In genomic region chr11:70091651-70092050, GRCh38 we compare ENCODE assay signal across 24 cellular contexts. TPM values are rescaled to one million over a fixed set of nuclear protein-coding genes. Genes with fewer than 3 reads are reported as not detected.
DNase-seq lines count a peak whose midpoint lies in the region; ATAC-seq and TF ChIP-seq lines count a peak whose summit lies in the region.
"Had no signal": no experiment of that assay in that cellular context is flagged by ENCODE, and none has a peak within 500 bp of the region (broad histone marks: within the 10 kb centered on the region; RNA-seq: fewer than 3 reads in every experiment).

No MANE protein-coding gene starts in this region.

- H2BK5ac ChIP-seq in neuronal stem cell (ENCODE audit: low read length), result no peak overlapping the region

- dilution Hi-C loops in mammary epithelial cell (cut with HindIII; ENCODE audit: low sequenced_read_pairs), result no loop called here

- TF ChIP-seq POLR2A in breast epithelium (IDR thresholded peaks at IDR 0.05), result no peak
- no peak for TF ChIP-seq POLR2A in uterus (IDR thresholded peaks at IDR 0.05)

- H2BK120ac ChIP-seq in neuronal stem cell (ENCODE audit: low read depth, low read length), result no peak overlapping the region

- H3K27me3 ChIP-seq in breast epithelium (no peaks in the 10 kb centered on the region), mammary epithelial cell (ENCODE audit: insufficient read depth, low read length) (no peaks in the 10 kb centered on the region), neuronal stem cell (ENCODE audit: control insufficient read depth in 3 of 3, insufficient read depth in 3 of 3, low read depth in 1 of 3, low read length in 3 of 3) (peaks cover 0 to 15% (median 0%) of the 10 kb centered on the region in 3 experiments), uterus (no peaks in the 10 kb centered on the region)

- H2BK15ac ChIP-seq in neuronal stem cell (ENCODE audit: low read length), result no peak overlapping the region

- no peak overlapping the region for H3K9ac ChIP-seq in mammary epithelial cell (ENCODE audit: insufficient read depth, low read length)
- no peak overlapping the region for H3K9ac ChIP-seq in neuronal stem cell (ENCODE audit: low read depth, low read length, poor library complexity)
- H3K9ac ChIP-seq: BLaER1 treated with 17β-estradiol and CSF1 and Interleukin-3, amounts not matched to agents 10 nM and 100 nM had no signal

- no peak overlapping the region for H2BK12ac ChIP-seq in neuronal stem cell (ENCODE audit: low read length)

- intact Hi-C loops in breast epithelium (cut with DNase I; ENCODE audit: low total_unique reads), result no loop called here
- intact Hi-C loops in mammary epithelial cell (cut with micrococcal nuclease), result no loop called here
- intact Hi-C loops in uterus (cut with DNase I; ENCODE audit: low total_unique reads), result no loop called here

- WGBS in mammary epithelial cell (ENCODE audit: low coverage, missing lambda C conversion rate), result 85% methylated on average over 7 of the region's 10 CpGs
- WGBS in neuronal stem cell (ENCODE audit: extremely low coverage in 2 of 2, insufficient read length in 2 of 2, insufficient replicate concordance in 1 of 2), 2 donors, result no CpG with 5 or more reads among the region's 10 CpGs

- H3K36me3 ChIP-seq in breast epithelium (no peaks in the 10 kb centered on the region), mammary epithelial cell (ENCODE audit: insufficient read depth, low read length) (peaks cover 13% of the 10 kb centered on the region), neuronal stem cell (replicated peaks in 1 of 2; ENCODE audit: control insufficient read depth in 2 of 2, insufficient read depth in 2 of 2, low read length in 2 of 2) (no peaks in the 10 kb centered on the region), uterus (no peaks in the 10 kb centered on the region)
- H3K36me3 ChIP-seq: BLaER1 treated with 17β-estradiol and CSF1 and Interleukin-3, amounts not matched to agents 10 nM and 100 nM had no signal

- peak overlapping the region; percentile 20 for H2AK5ac ChIP-seq in neuronal stem cell (ENCODE audit: low read depth, low read length)

- H4K20me1 ChIP-seq in mammary epithelial cell (ENCODE audit: insufficient read depth, low read length), result no peaks in the 10 kb centered on the region

- no peak for TF ChIP-seq CTCF in breast epithelium (IDR thresholded peaks at IDR 0.05)
- TF ChIP-seq CTCF in mammary epithelial cell (conservative IDR thresholded peaks at IDR 0.05 in 1 of 2, IDR thresholded peaks at IDR 0.05 in 1 of 2; ENCODE audit: extremely low read depth in 1 of 2, insufficient read depth in 1 of 2, low read depth in 1 of 2, low read length in 2 of 2), result no peak
- TF ChIP-seq CTCF in uterus (IDR thresholded peaks at IDR 0.05), result no peak

- H3K79me2 ChIP-seq in mammary epithelial cell (ENCODE audit: insufficient read depth, low read length), result peaks cover 88% of the 10 kb centered on the region

- ATAC-seq in GM21528 (IDR thresholded peaks at IDR 0.05; ENCODE audit: low FRiP score, unreplicated experiment), result no peak
- ATAC-seq: CD8-positive, alpha-beta T cell; SK-N-SH treated with all-trans-retinoic acid at 6 μM for 48 hours; T-cell had no signal

- H3K23ac ChIP-seq in neuronal stem cell (ENCODE audit: low read depth, low read length, poor library complexity), result no peak overlapping the region

- no peaks in the 10 kb centered on the region for H3K79me1 ChIP-seq in neuronal stem cell (ENCODE audit: low read depth, low read length)

- no peak for DNase-seq in breast epithelium (ENCODE audit: low spot score in 2 of 2)
- no peak for DNase-seq in mammary epithelial cell
- peak; percentile 71 for DNase-seq in NCI-H69 (lab: John Stamatoyannopoulos, UW)
- DNase-seq in neuronal stem cell (ENCODE audit: low spot score), result no peak
- DNase-seq in uterus, result no peak
- no peak for DNase-seq in NCI-H1417 (lab: John Stamatoyannopoulos, UW)
- DNase-seq in NCI-H2081 (lab: John Stamatoyannopoulos, UW), result no peak
- DNase-seq: CD8-positive, alpha-beta T cell; DND-41; H9; Karpas-422; NCI-H1048; NCI-H2081 treated with DMSO at 0.1 percent for 48 hours; NCI-H446 treated with DMSO at 0.1 percent for 48 hours; PC-9; SIG-M5; T-cell had no signal

- H3K4me3 ChIP-seq in breast epithelium (no peak overlapping the region), mammary epithelial cell (replicated peaks in 1 of 3; ENCODE audit: insufficient read depth in 1 of 3, low read depth in 2 of 3, low read length in 3 of 3) (no peak overlapping the region), neuronal stem cell (ENCODE audit: low read length in 2 of 2) (no peak overlapping the region), uterus (no peak overlapping the region)
- H3K4me3 ChIP-seq: BLaER1 treated with 17β-estradiol and CSF1 and Interleukin-3, amounts not matched to agents 10 nM and 100 nM; PC-9 had no signal

- H3K27ac ChIP-seq in breast epithelium (peak overlapping the region; percentile 84 to 87), mammary epithelial cell (ENCODE audit: insufficient read depth, low read depth, low read length) (no peak overlapping the region), neuronal stem cell (replicated peaks; ENCODE audit: low read length) (no peak overlapping the region), uterus (peak overlapping the region; percentile 20 to 33)
- H3K27ac ChIP-seq: BLaER1 treated with 17β-estradiol and CSF1 and Interleukin-3, amounts not matched to agents 10 nM and 100 nM; PC-9; RWPE1 had no signal

- BruUV-seq in mammary epithelial cell (replicated peaks; lab: Mats Ljungman, UMichigan), result no TSS peak

- H3K4me1 ChIP-seq in breast epithelium (peaks cover 5 to 8% of the 10 kb centered on the region in 2 donors), mammary epithelial cell (ENCODE audit: insufficient read depth, low read length) (peaks cover 34% of the 10 kb centered on the region), neuronal stem cell (ENCODE audit: control insufficient read depth in 2 of 2, insufficient read depth in 1 of 2, low read depth in 1 of 2, low read length in 2 of 2) (peaks cover 0 to 5% of the 10 kb centered on the region in 2 donors), uterus (peaks cover 7 to 8% of the 10 kb centered on the region in 2 donors)

- no peak overlapping the region for H2AFZ ChIP-seq in mammary epithelial cell (ENCODE audit: low read depth, low read length)
- H2AFZ ChIP-seq in neuronal stem cell (ENCODE audit: low read length), result no peak overlapping the region
- H2AFZ ChIP-seq: PC-9 had no signal

- H3K4me2 ChIP-seq in mammary epithelial cell (ENCODE audit: insufficient read depth, low read depth, low read length), result no peak overlapping the region
- H3K4me2 ChIP-seq in neuronal stem cell (ENCODE audit: insufficient read depth, low read length, poor library complexity, severe bottlenecking), result no peak overlapping the region
- H3K4me2 ChIP-seq: PC-9 had no signal

- in situ Hi-C loops in mammary epithelial cell (cut with MboI; ENCODE audit: low sequenced_read_pairs in 2 of 2), result no loop called here

- H4K91ac ChIP-seq in neuronal stem cell (ENCODE audit: low read depth, low read length, poor library complexity), result peak overlapping the region; percentile 80

- no peak overlapping the region for H3K14ac ChIP-seq in neuronal stem cell (ENCODE audit: low read length)

- H3K9me3 ChIP-seq in breast epithelium (no peaks in the 10 kb centered on the region), mammary epithelial cell (replicated peaks; ENCODE audit: insufficient read depth, low read length) (no peaks in the 10 kb centered on the region), neuronal stem cell (replicated peaks in 1 of 2; ENCODE audit: control insufficient read depth in 2 of 2, insufficient read depth in 1 of 2, low read depth in 1 of 2, low read length in 2 of 2) (peaks cover 0 to 2% of the 10 kb centered on the region in 2 donors), uterus (no peaks in the 10 kb centered on the region)
- H3K9me3 ChIP-seq: BLaER1 treated with 17β-estradiol and CSF1 and Interleukin-3, amounts not matched to agents 10 nM and 100 nM had no signal

- H3K18ac ChIP-seq in neuronal stem cell (ENCODE audit: low read length), result peak overlapping the region; percentile 40

- H3K4ac ChIP-seq in neuronal stem cell (ENCODE audit: low read length), result peak overlapping the region; percentile 6

- no peak overlapping the region for H4K8ac ChIP-seq in neuronal stem cell (ENCODE audit: low read depth, low read length)

- CTCF ChIA-PET in mammary epithelial cell (lab: Charles Lee; ENCODE audit: low non-redundant PET), result no interaction called here

RNA-seq across cellular contexts. Expression of gene ANO1, which starts 13.5 kb away (rescaled TPM):
- total RNA-seq in breast epithelium (10 to 100 TPM in 2 of 3 donors, 1 to 10 TPM in 1; 3.7 to 95.0 (median 53.7) TPM), mammary epithelial cell (100 to 1,000 TPM in 1 of 2 donors, 10 to 100 TPM in 1; 54.3 to 181 TPM), uterus (10 to 100 TPM in 3 of 4 donors, 1 to 10 TPM in 1; 6.8 to 72.6 (median 36.2) TPM)
- 147 TPM for polyA plus RNA-seq in mammary epithelial cell
- 191 TPM for polyA minus RNA-seq in mammary epithelial cell
- 0.20 TPM for polyA plus RNA-seq in neuronal stem cell (2013, experiment 1 of 2)
- polyA plus RNA-seq in neuronal stem cell (2013, experiment 2 of 2), result 0.28 TPM
- total RNA-seq: CD8-positive, alpha-beta T cell; G401; MCF 10A had no signal
- polyA plus RNA-seq: IgD-negative memory B cell had no signal

Comparison
In these comparisons a context has a peak if more than half of its experiments do, and no peak if none do; other contexts are left out.
1. H3K27ac ChIP-seq: peak in breast epithelium (2 of 2) and uterus (2 of 2); none in mammary epithelial cell (single experiment) and neuronal stem cell (single experiment).